In the genomic region with DNA sequence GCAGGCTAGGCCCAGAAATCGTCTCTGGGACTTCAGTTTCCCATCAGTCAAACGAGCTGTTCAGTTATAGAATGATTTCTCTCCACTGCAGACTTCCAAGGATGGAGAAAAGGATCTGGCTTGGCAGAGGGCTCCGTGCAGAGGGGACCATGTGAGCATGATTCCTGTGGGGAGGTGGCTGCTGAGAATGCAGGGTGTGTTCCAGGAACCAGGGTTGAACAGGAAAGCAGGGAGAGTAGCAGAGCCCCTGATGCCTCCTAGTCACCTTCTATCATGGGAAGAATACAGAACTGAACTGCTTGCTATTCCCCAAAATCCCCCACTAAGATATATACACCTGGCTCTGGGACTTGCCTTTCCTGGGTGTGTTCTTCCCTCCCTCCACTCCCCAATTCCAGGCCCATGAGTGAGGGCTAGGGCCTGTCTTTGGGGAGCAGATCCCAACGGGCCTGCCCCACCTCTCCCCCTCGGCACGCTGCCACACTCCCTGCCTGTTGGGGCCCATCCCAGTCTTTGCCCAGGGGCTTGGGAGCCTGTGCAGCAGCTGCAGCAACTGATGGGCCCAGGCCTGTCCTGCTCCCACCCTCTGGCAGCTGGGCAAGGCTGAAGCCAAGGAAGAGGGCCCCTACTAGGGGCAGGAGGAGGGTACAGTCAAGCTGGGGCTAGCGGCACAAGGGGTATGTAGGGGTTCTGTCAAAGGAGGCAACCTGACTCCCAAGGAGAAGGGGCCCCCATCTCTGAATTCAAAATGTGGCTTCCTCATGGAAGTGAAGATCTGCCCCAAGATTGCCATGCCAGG, we compare ENCODE assay signal across 1 cellular context.
TF ChIP-seq lines count a peak whose summit lies in the region.

No MANE protein-coding gene starts in this region.

TF ChIP-seq in A549, 52 proteins besides CTCF, POLR2A, EP300 and RAD21 (continued from another document):
- TF ChIP-seq E2F6 (IDR thresholded peaks at IDR 0.05; ENCODE audit: borderline replicate concordance, low read depth) (peak; percentile 7; the same call in 1 of the 2 replicates), CHD2 (IDR thresholded peaks at IDR 0.05; ENCODE audit: low read length, partially characterized antibody) (no peak), JUNB (IDR thresholded peaks at IDR 0.05) (no peak), ZNF302 (CRISPR knock-in tag; IDR thresholded peaks at IDR 0.05) (no peak), HOXB13 (CRISPR knock-in tag; IDR thresholded peaks at IDR 0.05; ENCODE audit: low read depth) (no peak)
